ENCODE assay signal across 1 cellular context in the genomic region with DNA sequence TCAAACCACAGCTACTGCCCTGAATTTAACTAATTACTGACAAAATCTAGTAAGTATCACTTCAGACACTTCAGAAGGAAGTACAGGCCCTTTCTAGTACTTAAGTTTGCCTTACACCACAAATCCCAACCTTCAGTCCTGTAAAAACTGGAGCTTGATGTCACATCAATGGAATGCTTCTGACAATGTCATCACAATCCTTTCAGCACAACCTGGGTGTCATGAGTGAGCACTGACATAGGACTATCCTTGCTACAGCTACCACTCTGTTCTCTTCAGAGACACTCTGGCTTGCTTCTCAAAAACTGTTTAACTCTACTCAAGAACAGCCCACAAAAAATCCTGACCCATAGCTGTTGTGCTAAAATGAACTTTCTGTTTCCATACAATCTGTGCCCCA.
TF ChIP-seq lines count a peak whose summit lies in the region.

No MANE protein-coding gene starts in this region.

TF ChIP-seq in HepG2, 621 proteins besides CTCF, POLR2A, EP300 and RAD21 (continued from another document):
- TF ChIP-seq, protein P1, sequence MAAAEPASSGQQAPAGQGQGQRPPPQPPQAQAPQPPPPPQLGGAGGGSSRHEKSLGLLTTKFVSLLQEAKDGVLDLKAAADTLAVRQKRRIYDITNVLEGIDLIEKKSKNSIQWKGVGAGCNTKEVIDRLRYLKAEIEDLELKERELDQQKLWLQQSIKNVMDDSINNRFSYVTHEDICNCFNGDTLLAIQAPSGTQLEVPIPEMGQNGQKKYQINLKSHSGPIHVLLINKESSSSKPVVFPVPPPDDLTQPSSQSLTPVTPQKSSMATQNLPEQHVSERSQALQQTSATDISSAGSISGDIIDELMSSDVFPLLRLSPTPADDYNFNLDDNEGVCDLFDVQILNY (CRISPR knock-in tag; conservative IDR thresholded peaks at IDR 0.05): no peak
- no peak for TF ChIP-seq MYC (CRISPR knock-in tag; IDR thresholded peaks at IDR 0.05; ENCODE audit: borderline replicate concordance)
- no peak for TF ChIP-seq HES4 (CRISPR knock-in tag; IDR thresholded peaks at IDR 0.05; ENCODE audit: borderline replicate concordance)
- no peak for TF ChIP-seq ZNF605 (CRISPR knock-in tag; IDR thresholded peaks at IDR 0.05)
- no peak for TF ChIP-seq YEATS2 (CRISPR knock-in tag; IDR thresholded peaks at IDR 0.05; ENCODE audit: borderline replicate concordance)
- no peak for TF ChIP-seq ZNF652 (CRISPR knock-in tag; IDR thresholded peaks at IDR 0.05; ENCODE audit: borderline replicate concordance, low read depth)
- TF ChIP-seq TCF7L2 (IDR thresholded peaks at IDR 0.05; ENCODE audit: low read depth, low read length): no peak
- TF ChIP-seq, protein P2, sequence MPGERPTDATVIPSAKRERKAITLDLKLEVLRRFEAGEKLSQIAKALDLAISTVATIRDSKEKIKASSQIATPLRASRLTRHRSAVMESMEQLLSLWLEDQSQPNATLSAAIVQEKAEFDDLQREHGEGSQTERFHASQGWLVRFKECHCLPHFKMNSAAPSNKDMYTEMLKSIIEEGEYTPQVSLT (CRISPR knock-in tag; IDR thresholded peaks at IDR 0.05; ENCODE audit: borderline replicate concordance, low read depth): no peak
- TF ChIP-seq, protein P3, sequence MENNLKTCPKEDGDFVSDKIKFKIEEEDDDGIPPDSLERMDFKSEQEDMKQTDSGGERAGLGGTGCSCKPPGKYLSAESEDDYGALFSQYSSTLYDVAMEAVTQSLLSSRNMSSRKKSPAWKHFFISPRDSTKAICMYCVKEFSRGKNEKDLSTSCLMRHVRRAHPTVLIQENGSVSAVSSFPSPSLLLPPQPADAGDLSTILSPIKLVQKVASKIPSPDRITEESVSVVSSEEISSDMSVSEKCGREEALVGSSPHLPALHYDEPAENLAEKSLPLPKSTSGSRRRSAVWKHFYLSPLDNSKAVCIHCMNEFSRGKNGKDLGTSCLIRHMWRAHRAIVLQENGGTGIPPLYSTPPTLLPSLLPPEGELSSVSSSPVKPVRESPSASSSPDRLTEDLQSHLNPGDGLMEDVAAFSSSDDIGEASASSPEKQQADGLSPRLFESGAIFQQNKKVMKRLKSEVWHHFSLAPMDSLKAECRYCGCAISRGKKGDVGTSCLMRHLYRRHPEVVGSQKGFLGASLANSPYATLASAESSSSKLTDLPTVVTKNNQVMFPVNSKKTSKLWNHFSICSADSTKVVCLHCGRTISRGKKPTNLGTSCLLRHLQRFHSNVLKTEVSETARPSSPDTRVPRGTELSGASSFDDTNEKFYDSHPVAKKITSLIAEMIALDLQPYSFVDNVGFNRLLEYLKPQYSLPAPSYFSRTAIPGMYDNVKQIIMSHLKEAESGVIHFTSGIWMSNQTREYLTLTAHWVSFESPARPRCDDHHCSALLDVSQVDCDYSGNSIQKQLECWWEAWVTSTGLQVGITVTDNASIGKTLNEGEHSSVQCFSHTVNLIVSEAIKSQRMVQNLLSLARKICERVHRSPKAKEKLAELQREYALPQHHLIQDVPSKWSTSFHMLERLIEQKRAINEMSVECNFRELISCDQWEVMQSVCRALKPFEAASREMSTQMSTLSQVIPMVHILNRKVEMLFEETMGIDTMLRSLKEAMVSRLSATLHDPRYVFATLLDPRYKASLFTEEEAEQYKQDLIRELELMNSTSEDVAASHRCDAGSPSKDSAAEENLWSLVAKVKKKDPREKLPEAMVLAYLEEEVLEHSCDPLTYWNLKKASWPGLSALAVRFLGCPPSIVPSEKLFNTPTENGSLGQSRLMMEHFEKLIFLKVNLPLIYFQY (CRISPR knock-in tag; IDR thresholded peaks at IDR 0.05; ENCODE audit: borderline replicate concordance): no peak
- TF ChIP-seq ZNF780A (CRISPR knock-in tag; IDR thresholded peaks at IDR 0.05): no peak
TF ChIP-seq in HepG2: peak in this region for 0.
